Comparison of ENCODE assay signal across 26 cellular contexts in genomic region chr4:88277711-88278025, GRCh38. TPM values are rescaled to one million over a fixed set of nuclear protein-coding genes. Genes with fewer than 3 reads are reported as not detected.
DNase-seq lines count a peak whose midpoint lies in the region; ATAC-seq, FAIRE-seq and TF ChIP-seq lines count a peak whose summit lies in the region.
"Had no signal": no experiment of that assay in that cellular context is flagged by ENCODE, and none has a peak within 500 bp of the region (broad histone marks: within the 10 kb centered on the region; RNA-seq: fewer than 3 reads in every experiment).

No MANE protein-coding gene starts in this region.

- H3K4me3 ChIP-seq in SU-DHL-6 (ENCODE audit: insufficient read depth, low read length, poor library complexity, severe bottlenecking), result no peak overlapping the region
- H3K4me3 ChIP-seq in upper lobe of right lung, result no peak overlapping the region
- H3K4me3 ChIP-seq: A549, left lung, right atrium auricular region had no signal

- H3K36me3 ChIP-seq in SU-DHL-6 (ENCODE audit: low read length) (no peaks in the 10 kb centered on the region), upper lobe of right lung (no peaks in the 10 kb centered on the region)

- peak; percentile 30 for FAIRE-seq in urothelium cell line (lab: Jason Lieb, UNC)
- FAIRE-seq: A549 had no signal

- H3K4me2 ChIP-seq in SU-DHL-6 (ENCODE audit: low read depth, low read length, poor library complexity, severe bottlenecking), result peak overlapping the region; percentile 58
- H3K4me2 ChIP-seq: A549, KMS-11 had no signal

- no peaks in the 10 kb centered on the region for H3K27me3 Mint-ChIP-seq in activated naive CD8-positive, alpha-beta T cell
- H3K27me3 Mint-ChIP-seq in activated naive CD8-positive, alpha-beta T cell treated with anti-CD3 and anti-CD28 coated beads for 36 hours, result no peaks in the 10 kb centered on the region
- H3K27me3 Mint-ChIP-seq: activated CD4-positive, alpha-beta T cell treated with anti-CD3 and anti-CD28 coated beads, Interleukin-2, amount 10 ng/mL, durations not matched to agents 7 days and 5 days had no signal

- H3K79me2 ChIP-seq in SU-DHL-6 (ENCODE audit: insufficient read depth, low read length), result peaks cover 66% of the 10 kb centered on the region

- no peaks in the 10 kb centered on the region for H4K20me1 ChIP-seq in SU-DHL-6 (ENCODE audit: low read depth, low read length)

- H3K36me3 Mint-ChIP-seq in activated naive CD8-positive, alpha-beta T cell, result peaks cover 18% of the 10 kb centered on the region
- peaks cover 59% of the 10 kb centered on the region for H3K36me3 Mint-ChIP-seq in activated naive CD8-positive, alpha-beta T cell treated with anti-CD3 and anti-CD28 coated beads for 36 hours

- peaks cover 18% of the 10 kb centered on the region for H3K4me1 ChIP-seq in upper lobe of right lung
- H3K4me1 ChIP-seq: parathyroid adenoma had no signal

- no peaks in the 10 kb centered on the region for H3K9me3 Mint-ChIP-seq in activated naive CD8-positive, alpha-beta T cell (ENCODE audit: low read depth)
- H3K9me3 Mint-ChIP-seq in activated naive CD8-positive, alpha-beta T cell treated with anti-CD3 and anti-CD28 coated beads for 36 hours, result peaks cover 14% of the 10 kb centered on the region
- H3K9me3 Mint-ChIP-seq: activated CD4-positive, alpha-beta T cell treated with anti-CD3 and anti-CD28 coated beads, Interleukin-2, amount 10 ng/mL, durations not matched to agents 7 days and 5 days; nephron had no signal

- H3K27ac ChIP-seq in SU-DHL-6 (ENCODE audit: low read depth, low read length) (no peak overlapping the region; the same call in 1 of the 2 replicates), upper lobe of right lung (no peak overlapping the region)
- H3K27ac ChIP-seq: A549, brain microvascular endothelial cell, KMS-11, left lung, parathyroid adenoma, right atrium auricular region had no signal

- intact Hi-C loops in upper lobe of right lung (cut with DNase I), result no loop called here

- no peak for TF ChIP-seq CTCF in SU-DHL-6 (IDR thresholded peaks at IDR 0.05; ENCODE audit: insufficient read depth, low read length, poor library complexity, severe bottlenecking)
- TF ChIP-seq CTCF in upper lobe of right lung (IDR thresholded peaks at IDR 0.05), result no peak

- H3F3A ChIP-seq in SU-DHL-6 (ENCODE audit: insufficient read depth), result peaks cover 18% of the 10 kb centered on the region; the same call in 1 of the 2 replicates

- H3K4me3 Mint-ChIP-seq in activated naive CD8-positive, alpha-beta T cell, result peak overlapping the region; percentile 48
- no peak overlapping the region for H3K4me3 Mint-ChIP-seq in activated naive CD8-positive, alpha-beta T cell treated with anti-CD3 and anti-CD28 coated beads for 36 hours
- H3K4me3 Mint-ChIP-seq: activated CD4-positive, alpha-beta T cell treated with anti-CD3 and anti-CD28 coated beads, Interleukin-2, amount 10 ng/mL, durations not matched to agents 7 days and 5 days had no signal

- peaks cover 72% of the 10 kb centered on the region for H3K4me1 Mint-ChIP-seq in activated naive CD8-positive, alpha-beta T cell (ENCODE audit: low read depth)
- H3K4me1 Mint-ChIP-seq in activated naive CD8-positive, alpha-beta T cell treated with anti-CD3 and anti-CD28 coated beads for 36 hours, result peaks cover 42% of the 10 kb centered on the region

- no peak for DNase-seq in activated naive CD8-positive, alpha-beta T cell treated with anti-CD3 and anti-CD28 coated beads for 36 hours
- peak; percentile 48 for DNase-seq in NCI-H1105 (lab: John Stamatoyannopoulos, UW)
- DNase-seq in urothelium cell line (ENCODE audit: low spot score), result no peak
- no peak for DNase-seq in upper lobe of right lung
- DNase-seq: activated CD4-positive, alpha-beta T cell treated with anti-CD3 and anti-CD28 coated beads, Interleukin-2, amount 10 ng/mL, durations not matched to agents 7 days and 5 days; activated naive CD4-positive, alpha-beta T cell; activated T-cell treated with anti-CD3 and anti-CD28 coated beads, Interleukin-2, amount 50 U/mL, for 48 hours; brain microvascular endothelial cell; effector memory CD4-positive, alpha-beta T cell; foreskin melanocyte; hippocampal formation; left lung; midbrain; NCI-H2171 treated with DMSO at 0.1 percent for 48 hours; NCI-H524 treated with DMSO at 0.1 percent for 48 hours; RPMI8226 had no signal

- ATAC-seq in GM18873 (IDR thresholded peaks at IDR 0.05; ENCODE audit: low FRiP score, unreplicated experiment) (no peak), GM21360 (IDR thresholded peaks at IDR 0.05; ENCODE audit: unreplicated experiment) (no peak), upper lobe of right lung (no peak)
- ATAC-seq: A549, esophagus mucosa, left lung had no signal

- H2AFZ ChIP-seq in SU-DHL-6 (ENCODE audit: low read depth, low read length, severe bottlenecking), result no peak overlapping the region
- H2AFZ ChIP-seq: parathyroid adenoma had no signal

- H3K9me3 ChIP-seq in SU-DHL-6 (ENCODE audit: insufficient read depth, low read length) (no peaks in the 10 kb centered on the region), upper lobe of right lung (no peaks in the 10 kb centered on the region)
- H3K9me3 ChIP-seq: A549, left lung had no signal

- no peak overlapping the region for H3K27ac Mint-ChIP-seq in activated naive CD8-positive, alpha-beta T cell
- no peak overlapping the region for H3K27ac Mint-ChIP-seq in activated naive CD8-positive, alpha-beta T cell treated with anti-CD3 and anti-CD28 coated beads for 36 hours
- H3K27ac Mint-ChIP-seq: activated CD4-positive, alpha-beta T cell treated with anti-CD3 and anti-CD28 coated beads, Interleukin-2, amount 10 ng/mL, durations not matched to agents 7 days and 5 days had no signal

- H3K9me2 ChIP-seq in SU-DHL-6 (replicated peaks; ENCODE audit: insufficient read depth, low read length), result no peaks in the 10 kb centered on the region

- H3K9ac ChIP-seq in SU-DHL-6 (ENCODE audit: low read length), result no peak overlapping the region
- H3K9ac ChIP-seq: KMS-11, parathyroid adenoma had no signal

- H3K27me3 ChIP-seq in SU-DHL-6 (ENCODE audit: low read length) (no peaks in the 10 kb centered on the region), upper lobe of right lung (no peaks in the 10 kb centered on the region)
- H3K27me3 ChIP-seq: brain microvascular endothelial cell, left lung, right atrium auricular region had no signal

RNA-seq across cellular contexts. Expression of gene PPM1K, which starts 6.7 kb away (rescaled TPM):
- 10 to 100 TPM; 40.8 to 42.2 TPM for total RNA-seq in activated naive CD8-positive, alpha-beta T cell treated with anti-CD3 and anti-CD28 coated beads for 36 hours
- total RNA-seq in upper lobe of right lung, result 37.7 TPM
